ENCODE assay signal across 8 cellular contexts in genomic region chr17:75046583-75047289, GRCh38. TPM values are rescaled to one million over a fixed set of nuclear protein-coding genes. Genes with fewer than 3 reads are reported as not detected.
DNase-seq lines count a peak whose midpoint lies in the region; ATAC-seq and TF ChIP-seq lines count a peak whose summit lies in the region.

Gene ATP5PD (minus strand): TSS chr17:75046969. CDS start chr17:75042650, 4,319 bp downstream.
Gene KCTD2 (plus strand): TSS chr17:75047225. CDS start chr17:75047251, 26 bp downstream.

- H2AFZ ChIP-seq in IMR-90 (replicated peaks; ENCODE audit: low read length, poor library complexity) = peak within 1 kb of the TSS; percentile 95

- peak within 1 kb of the TSS; percentile 91 for H3K4ac ChIP-seq in IMR-90 (ENCODE audit: low read depth, low read length)

- TF ChIP-seq CTCF in IMR-90 (conservative IDR thresholded peaks at IDR 0.05; ENCODE audit: low read depth, low read length) = no peak
- no peak for TF ChIP-seq CTCF in epithelial cell of esophagus (IDR thresholded peaks at IDR 0.05; ENCODE audit: insufficient read depth, low read depth, low read length, missing control alignments)
- TF ChIP-seq CTCF in mucosa of descending colon (IDR thresholded peaks at IDR 0.05) = no peak

- H4K20me1 ChIP-seq in IMR-90 (ENCODE audit: insufficient read depth, low read length) = 0 out of 2 replicates have a peak, but pooled peaks cover 3% of the 10 kb centered on the region

- no peak within 1 kb of the TSS for H2BK20ac ChIP-seq in IMR-90 (ENCODE audit: low read depth, low read length)

- POLR2A ChIA-PET in IMR-90 (lab: Charles Lee; ENCODE audit: unreplicated experiment) = no interaction called here

- CTCF ChIA-PET in IMR-90 (lab: Yijun Ruan, JAX) = no interaction called here

- 0% methylated on average over 4 of the region's 60 CpGs; no CpG with 5 or more reads in 1 of the 2 experiments for WGBS in IMR-90 (ENCODE audit: extremely low coverage in 2 of 2, insufficient read length in 1 of 2), 2 experiments

- H2AK5ac ChIP-seq in IMR-90 (ENCODE audit: low read depth, low read length) = peak within 1 kb of the TSS; percentile 96

- H3K23ac ChIP-seq in IMR-90 (ENCODE audit: low read depth, low read length) = peak within 1 kb of the TSS; percentile 94

- peak within 1 kb of the TSS; percentile 100 for H2AK9ac ChIP-seq in IMR-90 (replicated peaks; ENCODE audit: low read depth, low read length, poor library complexity)

- no peak for TF ChIP-seq RAD21 in IMR-90 (IDR thresholded peaks at IDR 0.05; ENCODE audit: low read length)

- H2BK5ac ChIP-seq in IMR-90 (ENCODE audit: low read depth, low read length, poor library complexity, severe bottlenecking) = peak within 1 kb of the TSS; percentile 92

- dilution Hi-C loops in IMR-90 (cut with HindIII; ENCODE audit: low sequenced_read_pairs, unreplicated experiment) = no loop called here

- H2BK120ac ChIP-seq in IMR-90 (ENCODE audit: low read depth, low read length) = peak within 1 kb of the TSS; percentile 69

- peak within 1 kb of the TSS; percentile 95 for H3K27ac ChIP-seq in IMR-90 (ENCODE audit: insufficient read depth, low read length)

- H3K79me1 ChIP-seq in IMR-90 (ENCODE audit: low read depth in 1 of 2, low read length in 2 of 2) = peaks cover 22 to 58% of the 10 kb centered on the region in 2 experiments

- TSS peak; percentile 74 for BruUV-seq in IMR-90 (replicated peaks; lab: Mats Ljungman, UMichigan)

- peak; percentile 74; the same call in 1 of the 2 replicates for TF ChIP-seq POLR2A in IMR-90 (IDR thresholded peaks at IDR 0.05; ENCODE audit: low read depth, low read length)

- in situ Hi-C loops in IMR-90 (cut with MboI; ENCODE audit: low sequenced_read_pairs) = no loop called here

- H3K27me3 ChIP-seq in IMR-90 (ENCODE audit: control insufficient read depth, insufficient read depth, low read length) = no peaks in the 10 kb centered on the region

- H3K4me3 ChIP-seq in IMR-90 (ENCODE audit: insufficient read depth, low read depth, low read length) = peak within 1 kb of the TSS; percentile 92
- peak within 1 kb of the TSS; percentile 95 for H3K4me3 ChIP-seq in epithelial cell of esophagus (ENCODE audit: low read length)
- peak within 1 kb of the TSS; percentile 82 for H3K4me3 ChIP-seq in mucosa of descending colon

- H3K4me1 ChIP-seq in IMR-90 (ENCODE audit: control insufficient read depth, insufficient read depth, low read length) = no peaks in the 10 kb centered on the region; the same call in 1 of the 2 replicates
- peaks cover 16% of the 10 kb centered on the region for H3K4me1 ChIP-seq in mucosa of descending colon (ENCODE audit: low read depth)

- H3K4me2 ChIP-seq in IMR-90 (ENCODE audit: low read depth, low read length) = peak within 1 kb of the TSS; percentile 94

- peak within 1 kb of the TSS; percentile 83 for H4K91ac ChIP-seq in IMR-90 (ENCODE audit: insufficient read depth, low read depth, low read length)

- H3K56ac ChIP-seq in IMR-90 (ENCODE audit: extremely low read depth, insufficient read depth, low read length) = peak within 1 kb of the TSS; percentile 61

- H3K9me3 ChIP-seq in IMR-90 (ENCODE audit: control insufficient read depth, insufficient read depth, low read length) (no peaks in the 10 kb centered on the region), mucosa of descending colon (no peaks in the 10 kb centered on the region)

- peak within 1 kb of the TSS; percentile 82 to 88 for H4K8ac ChIP-seq in IMR-90 (ENCODE audit: low read depth in 2 of 2, low read length in 2 of 2)

- intact Hi-C loops in IMR-90 (cut with micrococcal nuclease) (loop anchor here (1.0 to 5.0 kb wide), 2 partner anchors 11 to 84 kb away; no protein-coding TSS in a partner anchor), mucosa of descending colon (cut with DNase I, micrococcal nuclease) (no loop called here)

- peak within 1 kb of the TSS; percentile 78 for H4K5ac ChIP-seq in IMR-90 (ENCODE audit: low read depth, low read length)

- H2BK15ac ChIP-seq in IMR-90 (ENCODE audit: low read depth, low read length) = no peak within 1 kb of the TSS; the same call in 2 of the 3 replicates

- peaks cover 3% of the 10 kb centered on the region; the same call in 1 of the 2 replicates for H3K9me1 ChIP-seq in IMR-90 (ENCODE audit: insufficient read depth, low read length)

- DNase-seq in DMS 273 (lab: John Stamatoyannopoulos, UW; ENCODE audit: unreplicated experiment) (peak; percentile 99), IMR-90 (peak; percentile 96), OCI-M1 (lab: John Stamatoyannopoulos, UW) (peak; percentile 98), activated T-cell treated with anti-CD3 and anti-CD28 coated beads for 4 hours (peak; percentile 94), epithelial cell of esophagus (ENCODE audit: low read depth) (peak; percentile 97), mucosa of descending colon (peak; percentile 96 to 97 (median 96))
- peak; percentile 94 for DNase-seq in stimulated activated CD8-positive, alpha-beta memory T cell treated with anti-CD3 and anti-CD28 coated beads, Interleukin-4, amount 100 ng/mL, for 24 hours (ENCODE audit: low read depth)

- peaks cover 4% of the 10 kb centered on the region for H3K36me3 ChIP-seq in IMR-90 (ENCODE audit: control insufficient read depth, insufficient read depth, low read length)
- peaks cover under 1% of the 10 kb centered on the region for H3K36me3 ChIP-seq in mucosa of descending colon (ENCODE audit: low read depth)

- ATAC-seq in GM21528 (IDR thresholded peaks at IDR 0.05; ENCODE audit: low FRiP score, unreplicated experiment) = peak; percentile 93
- ATAC-seq in IMR-90 (ENCODE audit: low read depth) = peak; percentile 98
- peak; percentile 99 for ATAC-seq in mucosa of descending colon

- H3K14ac ChIP-seq in IMR-90 (replicated peaks; ENCODE audit: low read depth, low read length) = peak within 1 kb of the TSS; percentile 93

- peak within 1 kb of the TSS; percentile 49; the same call in 1 of the 2 replicates for H3K18ac ChIP-seq in IMR-90 (ENCODE audit: low read depth, low read length)

- H3K9ac ChIP-seq in IMR-90 (ENCODE audit: low read depth, low read length) = peak within 1 kb of the TSS; percentile 91

TF ChIP-seq in IMR-90, 13 proteins besides CTCF, POLR2A, EP300 and RAD21:
- no peak for TF ChIP-seq NFE2L2 (IDR thresholded peaks at IDR 0.05; ENCODE audit: low read depth, low read length)
- 0 out of 2 replicates have a peak, but pooled peaks have one; percentile 25 for TF ChIP-seq FOS (IDR thresholded peaks at IDR 0.05; ENCODE audit: low read depth, low read length)
- TF ChIP-seq MAFK (IDR thresholded peaks at IDR 0.05; ENCODE audit: low read depth, low read length) = no peak
- no peak for TF ChIP-seq RFX5 (IDR thresholded peaks at IDR 0.05; ENCODE audit: low read depth, low read length)
- peak; percentile 39; the same call in 1 of the 2 replicates for TF ChIP-seq MXI1 (IDR thresholded peaks at IDR 0.05; ENCODE audit: borderline replicate concordance, low read depth, low read length)
- TF ChIP-seq BHLHE40 (IDR thresholded peaks at IDR 0.05; ENCODE audit: low read depth, low read length) = peak; percentile 93
- no peak for TF ChIP-seq SMC3 (IDR thresholded peaks at IDR 0.05; ENCODE audit: low read depth, low read length)
- peak; percentile 52; the same call in 1 of the 2 replicates for TF ChIP-seq USF2 (IDR thresholded peaks at IDR 0.05; ENCODE audit: low read depth, low read length)
- TF ChIP-seq MAZ (IDR thresholded peaks at IDR 0.05; ENCODE audit: borderline replicate concordance, low read depth, low read length) = peak; percentile 98

RNA-seq across cellular contexts. Expression of gene ATP5PD, which starts in this region (rescaled TPM):
- total RNA-seq in IMR-90 (2012; rRNA removed) = 365 and 373 TPM in 2 replicates
- polyA plus RNA-seq in IMR-90 (2012; rRNA removed) = 331 and 425 TPM in 2 replicates
- 109 and 263 TPM in 2 replicates for polyA plus RNA-seq in IMR-90 (2012; cell fraction: cytosol; rRNA removed)
- 38.0 and 159 TPM in 2 replicates for polyA plus RNA-seq in IMR-90 (2012; cell fraction: nucleus; rRNA removed; ENCODE audit: low replicate concordance)
- 100 to 1,000 TPM; 292 to 362 (median 338) TPM for total RNA-seq in mucosa of descending colon

RNA-seq across cellular contexts. Expression of gene KCTD2, which starts in this region (rescaled TPM):
- total RNA-seq in IMR-90 (2012; rRNA removed) (9.1 and 9.4 TPM in 2 replicates), mucosa of descending colon (10 to 100 TPM; 19.1 to 30.0 (median 21.2) TPM)
- 18.3 and 18.4 TPM in 2 replicates for polyA plus RNA-seq in IMR-90 (2012; rRNA removed)
- 10.8 and 16.4 TPM in 2 replicates for polyA plus RNA-seq in IMR-90 (2012; cell fraction: cytosol; rRNA removed)
- 9.9 and 12.6 TPM in 2 replicates for polyA plus RNA-seq in IMR-90 (2012; cell fraction: nucleus; rRNA removed; ENCODE audit: low replicate concordance)

Comparison
In these comparisons a context has a peak if more than half of its experiments do, and no peak if none do; other contexts are left out.
1. Peak in every context shown above with its lines: DNase-seq, ATAC-seq, H3K4me3 ChIP-seq and H3K27ac ChIP-seq.